ENCODE assay signal across 8 cellular contexts in genomic region chr18:47931707-47932103, GRCh38. TPM values are rescaled to one million over a fixed set of nuclear protein-coding genes. Genes with fewer than 3 reads are reported as not detected.
DNase-seq lines count a peak whose midpoint lies in the region; ATAC-seq and TF ChIP-seq lines count a peak whose summit lies in the region.

No MANE protein-coding gene starts in this region.

- H3K9me3 ChIP-seq in BE2C (no peaks in the 10 kb centered on the region), gastrocnemius medialis (no peaks in the 10 kb centered on the region)

- DNase-seq in BE2C (peak; percentile 23), NCI-H748 treated with DMSO at 0.1 percent for 48 hours (lab: John Stamatoyannopoulos, UW) (peak; percentile 40), activated T-helper 1 cell treated with Interleukin-2 at 50 U/mL for 16 hours (ENCODE audit: low read depth) (peak; percentile 7), glutamatergic neuron (no peak), gastrocnemius medialis (peak in 1 of 2 donors; percentile 9), posterior vena cava (ENCODE audit: low spot score) (no peak), mesenteric fat pad (ENCODE audit: low spot score) (no peak)

- peaks cover 3% of the 10 kb centered on the region for H3K27me3 Mint-ChIP-seq in glutamatergic neuron (ENCODE audit: unreplicated experiment)

- H3K36me3 Mint-ChIP-seq in glutamatergic neuron (ENCODE audit: unreplicated experiment): no peaks in the 10 kb centered on the region

- ATAC-seq in GM21786 (IDR thresholded peaks at IDR 0.05; ENCODE audit: unreplicated experiment) (peak; percentile 2), gastrocnemius medialis (no peak)

- peaks cover 13% of the 10 kb centered on the region for H3K9me3 Mint-ChIP-seq in glutamatergic neuron (ENCODE audit: unreplicated experiment)

- no peak for TF ChIP-seq POLR2A in gastrocnemius medialis (IDR thresholded peaks at IDR 0.05)

- intact Hi-C loops in gastrocnemius medialis (cut with DNase I; ENCODE audit: low total_unique reads): loop anchor here (2.0 to 10.0 kb wide), 7 partner anchors 69 to 1883 kb away; partner anchors contain the start of genes ACAA2, C18orf32, CTIF and ZBTB7C
- intact Hi-C loops in posterior vena cava (cut with DNase I): loop anchor here in 1 of 2 donors (2.0 kb wide), 1 partner anchor 69 kb away; no protein-coding TSS in a partner anchor

- H3K4me3 ChIP-seq in BE2C (ENCODE audit: low read depth, low read length): peak overlapping the region; percentile 51
- H3K4me3 ChIP-seq in gastrocnemius medialis: peak overlapping the region; percentile 60 to 84 (median 82)

- peak overlapping the region; percentile 79 for H3K27ac Mint-ChIP-seq in glutamatergic neuron (ENCODE audit: unreplicated experiment)

- H3K36me3 ChIP-seq in BE2C (no peaks in the 10 kb centered on the region), gastrocnemius medialis (no peaks in the 10 kb centered on the region)

- H3K27ac ChIP-seq in gastrocnemius medialis: peak overlapping the region; percentile 92 to 97 (median 94)

- H3K27me3 ChIP-seq in BE2C: no peaks in the 10 kb centered on the region
- H3K27me3 ChIP-seq in gastrocnemius medialis: no peaks in the 10 kb centered on the region

- in situ Hi-C loops in gastrocnemius medialis (cut with MboI; ENCODE audit: low sequenced_read_pairs in 4 of 4): no loop called here

- no peaks in the 10 kb centered on the region for H3K4me1 ChIP-seq in BE2C
- H3K4me1 ChIP-seq in gastrocnemius medialis: peaks cover 26 to 33% of the 10 kb centered on the region in 2 donors

- peak; percentile 30; the same call in 1 of the 2 replicates for TF ChIP-seq CTCF in BE2C (IDR thresholded peaks at IDR 0.05; ENCODE audit: low read depth, low read length)
- TF ChIP-seq CTCF in glutamatergic neuron (IDR thresholded peaks at IDR 0.05; ENCODE audit: partially characterized antibody, unreplicated experiment): no peak
- no peak for TF ChIP-seq CTCF in gastrocnemius medialis (IDR thresholded peaks at IDR 0.05 in 4 of 5, conservative IDR thresholded peaks at IDR 0.05 in 1 of 5)

- H3K4me3 Mint-ChIP-seq in glutamatergic neuron (ENCODE audit: unreplicated experiment): peak overlapping the region; percentile 86

- H3K4me1 Mint-ChIP-seq in glutamatergic neuron (ENCODE audit: low read depth, unreplicated experiment): peaks cover 32% of the 10 kb centered on the region

RNA-seq across cellular contexts. Expression of gene SMAD2, which starts 1.2 kb away (rescaled TPM):
- 33.8 TPM for polyA plus RNA-seq in BE2C (2012; ENCODE audit: insufficient read depth, insufficient read length, low read depth)
- total RNA-seq in glutamatergic neuron (ENCODE audit: unreplicated experiment) (134 TPM), gastrocnemius medialis (10 to 100 TPM; 53.6 to 67.7 (median 61.3) TPM), posterior vena cava (100 to 1,000 TPM; 103 to 114 TPM), mesenteric fat pad (130 TPM)

Comparison
In these comparisons a context has a peak if more than half of its experiments do, and no peak if none do; other contexts are left out.
1. DNase-seq: peak in BE2C (single experiment), NCI-H748 treated with DMSO at 0.1 percent for 48 hours (single experiment) and activated T-helper 1 cell treated with Interleukin-2 at 50 U/mL for 16 hours (single experiment); none in glutamatergic neuron (single experiment), posterior vena cava (single experiment) and mesenteric fat pad (single experiment).